ENCODE assay signal across 2 cellular contexts in the genomic region with DNA sequence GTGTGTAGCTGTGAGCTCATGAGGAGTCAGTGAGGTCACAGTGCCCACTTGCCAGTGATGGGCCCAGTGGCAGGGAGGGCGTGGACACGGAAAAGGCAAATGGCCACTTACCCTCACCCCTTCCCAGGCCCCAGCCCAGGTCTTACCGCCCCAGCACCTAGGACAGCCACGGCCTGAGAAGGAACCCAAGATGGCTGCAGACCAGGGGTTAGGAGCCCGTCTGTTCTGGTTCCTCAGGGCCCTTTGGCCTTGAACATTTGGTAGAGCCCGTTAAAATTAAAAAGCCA.
TF ChIP-seq lines count a peak whose summit lies in the region.

No MANE protein-coding gene starts in this region.

TF ChIP-seq in HepG2, 621 proteins besides CTCF, POLR2A, EP300 and RAD21:
- TF ChIP-seq HNRNPK (IDR thresholded peaks at IDR 0.05; ENCODE audit: low read depth, low read length, poor library complexity, severe bottlenecking), result no peak
- TF ChIP-seq, protein P1, sequence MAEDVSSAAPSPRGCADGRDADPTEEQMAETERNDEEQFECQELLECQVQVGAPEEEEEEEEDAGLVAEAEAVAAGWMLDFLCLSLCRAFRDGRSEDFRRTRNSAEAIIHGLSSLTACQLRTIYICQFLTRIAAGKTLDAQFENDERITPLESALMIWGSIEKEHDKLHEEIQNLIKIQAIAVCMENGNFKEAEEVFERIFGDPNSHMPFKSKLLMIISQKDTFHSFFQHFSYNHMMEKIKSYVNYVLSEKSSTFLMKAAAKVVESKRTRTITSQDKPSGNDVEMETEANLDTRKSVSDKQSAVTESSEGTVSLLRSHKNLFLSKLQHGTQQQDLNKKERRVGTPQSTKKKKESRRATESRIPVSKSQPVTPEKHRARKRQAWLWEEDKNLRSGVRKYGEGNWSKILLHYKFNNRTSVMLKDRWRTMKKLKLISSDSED (CRISPR knock-in tag; IDR thresholded peaks at IDR 0.05), result no peak
- no peak for TF ChIP-seq SPEN (CRISPR knock-in tag; IDR thresholded peaks at IDR 0.05; ENCODE audit: low read depth)
- no peak for TF ChIP-seq ZNF674 (CRISPR knock-in tag; IDR thresholded peaks at IDR 0.05; ENCODE audit: low read depth)
- TF ChIP-seq, protein P2, sequence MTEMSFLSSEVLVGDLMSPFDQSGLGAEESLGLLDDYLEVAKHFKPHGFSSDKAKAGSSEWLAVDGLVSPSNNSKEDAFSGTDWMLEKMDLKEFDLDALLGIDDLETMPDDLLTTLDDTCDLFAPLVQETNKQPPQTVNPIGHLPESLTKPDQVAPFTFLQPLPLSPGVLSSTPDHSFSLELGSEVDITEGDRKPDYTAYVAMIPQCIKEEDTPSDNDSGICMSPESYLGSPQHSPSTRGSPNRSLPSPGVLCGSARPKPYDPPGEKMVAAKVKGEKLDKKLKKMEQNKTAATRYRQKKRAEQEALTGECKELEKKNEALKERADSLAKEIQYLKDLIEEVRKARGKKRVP (CRISPR knock-in tag; IDR thresholded peaks at IDR 0.05), result no peak
- TF ChIP-seq ASH2L (IDR thresholded peaks at IDR 0.05; ENCODE audit: insufficient read length, low read depth, low read length), result no peak
- TF ChIP-seq ZNF577 (CRISPR knock-in tag; IDR thresholded peaks at IDR 0.05; ENCODE audit: borderline replicate concordance, low read depth), result no peak
- TF ChIP-seq, protein P3, sequence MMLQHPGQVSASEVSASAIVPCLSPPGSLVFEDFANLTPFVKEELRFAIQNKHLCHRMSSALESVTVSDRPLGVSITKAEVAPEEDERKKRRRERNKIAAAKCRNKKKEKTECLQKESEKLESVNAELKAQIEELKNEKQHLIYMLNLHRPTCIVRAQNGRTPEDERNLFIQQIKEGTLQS (CRISPR knock-in tag; IDR thresholded peaks at IDR 0.05), result no peak
- no peak for TF ChIP-seq NCOA5 (CRISPR knock-in tag; IDR thresholded peaks at IDR 0.05)
- no peak for TF ChIP-seq NR2F2 (IDR thresholded peaks at IDR 0.05; ENCODE audit: borderline replicate concordance, low read depth)

TF ChIP-seq in H1, 55 proteins besides CTCF, POLR2A, EP300 and RAD21:
- no peak for TF ChIP-seq NRF1 (IDR thresholded peaks at IDR 0.05; ENCODE audit: low read depth, low read length)
- no peak for TF ChIP-seq YY1 (IDR thresholded peaks at IDR 0.05; ENCODE audit: low read depth, low read length)
- no peak for TF ChIP-seq CBX8 (IDR thresholded peaks at IDR 0.05; ENCODE audit: borderline replicate concordance, low read depth, low read length)
- no peak for TF ChIP-seq CEBPB (IDR thresholded peaks at IDR 0.05; ENCODE audit: low read depth, low read length)
